In the genomic region with DNA sequence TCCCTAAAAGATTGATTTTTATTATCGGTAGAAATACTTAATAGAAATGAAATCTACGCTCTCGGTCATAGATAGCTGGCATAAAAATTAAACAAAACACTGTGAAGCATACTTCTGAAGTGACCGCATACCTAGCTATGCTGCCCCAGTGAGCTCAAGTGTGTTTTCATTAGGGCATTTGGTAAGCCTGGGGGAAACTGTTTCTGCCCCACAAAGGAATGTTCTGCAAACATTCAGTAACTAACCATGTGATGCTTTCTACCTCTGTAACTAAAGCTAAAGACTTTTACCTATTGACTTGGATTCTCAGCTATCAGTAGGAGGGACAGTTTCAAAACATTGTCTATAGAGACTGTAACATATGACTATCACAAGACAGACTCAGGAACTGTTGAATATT, we compare ENCODE assay signal across 21 cellular contexts.
DNase-seq lines count a peak whose midpoint lies in the region; ATAC-seq, FAIRE-seq and TF ChIP-seq lines count a peak whose summit lies in the region.
"Had no signal": no experiment of that assay in that cellular context is flagged by ENCODE, and none has a peak within 500 bp of the region (broad histone marks: within the 10 kb centered on the region; RNA-seq: fewer than 3 reads in every experiment).

No MANE protein-coding gene starts in this region.

- H3K4me1 ChIP-seq in lower lobe of right lung = peaks cover 6% of the 10 kb centered on the region
- peaks cover 15% of the 10 kb centered on the region for H3K4me1 ChIP-seq in upper lobe of right lung

- ATAC-seq in lower lobe of right lung (peak; percentile 88 to 92), upper lobe of right lung (peak; percentile 80)
- ATAC-seq: gastroesophageal sphincter; left ventricle myocardium superior; natural killer cell treated with Interleukin-12 subunit alpha and Interleukin-12 subunit beta and Interleukin-15 and Interleukin-18, amount 100 ng/mL, for 72 hours had no signal

- DNase-seq in DMS79 treated with DMSO at 0.1 percent for 48 hours (lab: John Stamatoyannopoulos, UW) (peak; percentile 6), DMS79 (lab: John Stamatoyannopoulos, UW) (no peak), bronchial epithelial cell (ENCODE audit: low read depth) (peak; percentile 13), lower lobe of right lung (no peak), upper lobe of right lung (no peak), hypothalamus (lab: John Stamatoyannopoulos, UW) (no peak), NCI-H2171 (lab: John Stamatoyannopoulos, UW) (no peak)
- DNase-seq in stimulated activated CD4-positive, alpha-beta T cell treated with anti-CD3 and anti-CD28 coated beads, Interleukin-12 subunit alpha, Interleukin-12 subunit beta, amount 100 ng/mL, for 4 hours = no peak
- DNase-seq: activated CD4-positive, alpha-beta memory T cell treated with anti-CD3 and anti-CD28 coated beads for 36 hours; activated CD8-positive, alpha-beta memory T cell treated with anti-CD3 and anti-CD28 coated beads, Interleukin-2, amount 50 U/mL, for 4 hours; activated naive CD4-positive, alpha-beta T cell treated with anti-CD3 and anti-CD28 coated beads for 36 hours; IMR-90; left ventricle myocardium superior; NCI-H187 treated with DMSO at 0.1 percent for 48 hours; NCI-H69; trophoblast cell had no signal

- TF ChIP-seq CTCF in bronchial epithelial cell (IDR thresholded peaks at IDR 0.05; ENCODE audit: insufficient read depth, low read length, severe bottlenecking) (no peak), lower lobe of right lung (IDR thresholded peaks at IDR 0.05) (no peak), upper lobe of right lung (IDR thresholded peaks at IDR 0.05) (no peak)

- intact Hi-C loops in lower lobe of right lung (cut with DNase I) = no loop called here
- intact Hi-C loops in upper lobe of right lung (cut with DNase I) = no loop called here

- H3K36me3 ChIP-seq in bronchial epithelial cell (ENCODE audit: control insufficient read depth, insufficient read depth, low read length) (no peaks in the 10 kb centered on the region), lower lobe of right lung (no peaks in the 10 kb centered on the region), upper lobe of right lung (no peaks in the 10 kb centered on the region)
- H3K36me3 ChIP-seq: gastroesophageal sphincter had no signal

- H3K4me3 ChIP-seq in bronchial epithelial cell (ENCODE audit: low read depth, low read length) (no peak overlapping the region), lower lobe of right lung (no peak overlapping the region), upper lobe of right lung (no peak overlapping the region)
- H3K4me3 ChIP-seq: gastroesophageal sphincter had no signal

- H3K9me3 ChIP-seq in lower lobe of right lung (no peaks in the 10 kb centered on the region), upper lobe of right lung (no peaks in the 10 kb centered on the region)
- H3K9me3 ChIP-seq: gastroesophageal sphincter had no signal

- H3K27ac ChIP-seq in lower lobe of right lung (peak overlapping the region; percentile 80), upper lobe of right lung (peak overlapping the region; percentile 82)
- H3K27ac ChIP-seq: 22Rv1, gastroesophageal sphincter had no signal

- H3K27me3 ChIP-seq in bronchial epithelial cell (ENCODE audit: control insufficient read depth, insufficient read depth, low read length) (no peaks in the 10 kb centered on the region), lower lobe of right lung (ENCODE audit: low read depth) (no peaks in the 10 kb centered on the region), upper lobe of right lung (no peaks in the 10 kb centered on the region)
- H3K27me3 ChIP-seq: gastroesophageal sphincter had no signal

- no peak for FAIRE-seq in bronchial epithelial cell (lab: Jason Lieb, UNC)
- FAIRE-seq: G401.6, H54 had no signal

Comparison
In these comparisons a context has a peak if more than half of its experiments do, and no peak if none do; other contexts are left out.
1. DNase-seq: peak in DMS79 treated with DMSO at 0.1 percent for 48 hours (single experiment) and bronchial epithelial cell (single experiment); none in DMS79 (single experiment), lower lobe of right lung (single experiment), upper lobe of right lung (single experiment), hypothalamus (0 of 51), NCI-H2171 (single experiment) and stimulated activated CD4-positive, alpha-beta T cell treated with anti-CD3 and anti-CD28 coated beads, Interleukin-12 subunit alpha, Interleukin-12 subunit beta, amount 100 ng/mL, for 4 hours (single experiment).